In genomic region chr1:154182342-154183044, GRCh38 we compare ENCODE assay signal across 1 cellular context.
TF ChIP-seq lines count a peak whose summit lies in the region.

No MANE protein-coding gene starts in this region.

TF ChIP-seq in HEK293, 187 proteins besides CTCF, POLR2A, EP300 and RAD21 (continued from another document):
- TF ChIP-seq ZNF518A (tag by site-specific recombination; conservative IDR thresholded peaks at IDR 0.05; ENCODE audit: low read depth) (no peak), ZNF837 (tag by site-specific recombination; IDR thresholded peaks at IDR 0.05) (no peak), ZSCAN30 (tag by site-specific recombination; IDR thresholded peaks at IDR 0.05) (peak; percentile 32; the same call in 1 of the 2 replicates), ZSCAN5A (tag by site-specific recombination; IDR thresholded peaks at IDR 0.05) (peak; percentile 80; the same call in 1 of the 2 replicates), ZNF423 (tag by site-specific recombination; IDR thresholded peaks at IDR 0.05) (0 out of 2 replicates have a peak, but pooled peaks have one; percentile 3), KLF1 (tag by site-specific recombination; IDR thresholded peaks at IDR 0.05) (peak; percentile 49; the same call in 1 of the 2 replicates), YY2 (tag by site-specific recombination; IDR thresholded peaks at IDR 0.05) (0 out of 2 replicates have a peak, but pooled peaks have one; percentile 41), ZNF785 (tag by site-specific recombination; IDR thresholded peaks at IDR 0.05) (peak; percentile 70; the same call in 1 of the 2 replicates), IKZF3 (tag by site-specific recombination; IDR thresholded peaks at IDR 0.05) (peak; percentile 42; the same call in 1 of the 2 replicates), GLI4 (tag by site-specific recombination; IDR thresholded peaks at IDR 0.05) (peak; percentile 72; the same call in 1 of the 2 replicates), ZNF121 (tag by site-specific recombination; IDR thresholded peaks at IDR 0.05) (0 out of 2 replicates have a peak, but pooled peaks have one; percentile 22), KLF8 (tag by site-specific recombination; IDR thresholded peaks at IDR 0.05) (no peak), BCL11B (tag by site-specific recombination; IDR thresholded peaks at IDR 0.05; ENCODE audit: low read depth) (no peak), EGR2 (tag by site-specific recombination; IDR thresholded peaks at IDR 0.05; ENCODE audit: low read depth) (peak; percentile 39; the same call in 1 of the 2 replicates), ZNF362 (tag by site-specific recombination; IDR thresholded peaks at IDR 0.05) (0 out of 2 replicates have a peak, but pooled peaks have one; percentile 62), ZNF596 (tag by site-specific recombination; IDR thresholded peaks at IDR 0.05) (no peak), ZNF24 (tag by site-specific recombination; IDR thresholded peaks at IDR 0.05) (0 out of 2 replicates have a peak, but pooled peaks have one; percentile 34), ZNF223 (tag by site-specific recombination; IDR thresholded peaks at IDR 0.05) (no peak), ZNF341 (tag by site-specific recombination; IDR thresholded peaks at IDR 0.05; ENCODE audit: low read depth) (peak; percentile 78), ZNF335 (tag by site-specific recombination; conservative IDR thresholded peaks at IDR 0.05) (peak; percentile 72), SP3 (tag by site-specific recombination; IDR thresholded peaks at IDR 0.05) (peak; percentile 56), ZBTB20 (tag by site-specific recombination; IDR thresholded peaks at IDR 0.05) (peak; percentile 100), ZNF391 (tag by site-specific recombination; IDR thresholded peaks at IDR 0.05; ENCODE audit: borderline replicate concordance, low read depth) (peak; percentile 73; the same call in 1 of the 2 replicates), SP2 (tag by site-specific recombination; IDR thresholded peaks at IDR 0.05) (peak; percentile 89), ZNF610 (tag by site-specific recombination; IDR thresholded peaks at IDR 0.05; ENCODE audit: borderline replicate concordance) (no peak), ZNF239 (tag by site-specific recombination; IDR thresholded peaks at IDR 0.05) (peak; percentile 78; the same call in 1 of the 2 replicates), REPIN1 (tag by site-specific recombination; IDR thresholded peaks at IDR 0.05; ENCODE audit: low read depth) (0 out of 2 replicates have a peak, but pooled peaks have one; percentile 25)
- TF ChIP-seq, protein P1, sequence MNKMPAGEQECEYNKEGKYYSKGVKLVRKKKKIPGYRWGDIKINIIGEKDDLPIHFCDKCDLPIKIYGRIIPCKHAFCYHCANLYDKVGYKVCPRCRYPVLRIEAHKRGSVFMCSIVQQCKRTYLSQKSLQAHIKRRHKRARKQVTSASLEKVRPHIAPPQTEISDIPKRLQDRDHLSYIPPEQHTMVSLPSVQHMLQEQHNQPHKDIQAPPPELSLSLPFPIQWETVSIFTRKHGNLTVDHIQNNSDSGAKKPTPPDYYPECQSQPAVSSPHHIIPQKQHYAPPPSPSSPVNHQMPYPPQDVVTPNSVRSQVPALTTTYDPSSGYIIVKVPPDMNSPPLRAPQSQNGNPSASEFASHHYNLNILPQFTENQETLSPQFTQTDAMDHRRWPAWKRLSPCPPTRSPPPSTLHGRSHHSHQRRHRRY (tag by site-specific recombination; IDR thresholded peaks at IDR 0.05), result peak; percentile 21; the same call in 1 of the 2 replicates
- TF ChIP-seq, protein P2, sequence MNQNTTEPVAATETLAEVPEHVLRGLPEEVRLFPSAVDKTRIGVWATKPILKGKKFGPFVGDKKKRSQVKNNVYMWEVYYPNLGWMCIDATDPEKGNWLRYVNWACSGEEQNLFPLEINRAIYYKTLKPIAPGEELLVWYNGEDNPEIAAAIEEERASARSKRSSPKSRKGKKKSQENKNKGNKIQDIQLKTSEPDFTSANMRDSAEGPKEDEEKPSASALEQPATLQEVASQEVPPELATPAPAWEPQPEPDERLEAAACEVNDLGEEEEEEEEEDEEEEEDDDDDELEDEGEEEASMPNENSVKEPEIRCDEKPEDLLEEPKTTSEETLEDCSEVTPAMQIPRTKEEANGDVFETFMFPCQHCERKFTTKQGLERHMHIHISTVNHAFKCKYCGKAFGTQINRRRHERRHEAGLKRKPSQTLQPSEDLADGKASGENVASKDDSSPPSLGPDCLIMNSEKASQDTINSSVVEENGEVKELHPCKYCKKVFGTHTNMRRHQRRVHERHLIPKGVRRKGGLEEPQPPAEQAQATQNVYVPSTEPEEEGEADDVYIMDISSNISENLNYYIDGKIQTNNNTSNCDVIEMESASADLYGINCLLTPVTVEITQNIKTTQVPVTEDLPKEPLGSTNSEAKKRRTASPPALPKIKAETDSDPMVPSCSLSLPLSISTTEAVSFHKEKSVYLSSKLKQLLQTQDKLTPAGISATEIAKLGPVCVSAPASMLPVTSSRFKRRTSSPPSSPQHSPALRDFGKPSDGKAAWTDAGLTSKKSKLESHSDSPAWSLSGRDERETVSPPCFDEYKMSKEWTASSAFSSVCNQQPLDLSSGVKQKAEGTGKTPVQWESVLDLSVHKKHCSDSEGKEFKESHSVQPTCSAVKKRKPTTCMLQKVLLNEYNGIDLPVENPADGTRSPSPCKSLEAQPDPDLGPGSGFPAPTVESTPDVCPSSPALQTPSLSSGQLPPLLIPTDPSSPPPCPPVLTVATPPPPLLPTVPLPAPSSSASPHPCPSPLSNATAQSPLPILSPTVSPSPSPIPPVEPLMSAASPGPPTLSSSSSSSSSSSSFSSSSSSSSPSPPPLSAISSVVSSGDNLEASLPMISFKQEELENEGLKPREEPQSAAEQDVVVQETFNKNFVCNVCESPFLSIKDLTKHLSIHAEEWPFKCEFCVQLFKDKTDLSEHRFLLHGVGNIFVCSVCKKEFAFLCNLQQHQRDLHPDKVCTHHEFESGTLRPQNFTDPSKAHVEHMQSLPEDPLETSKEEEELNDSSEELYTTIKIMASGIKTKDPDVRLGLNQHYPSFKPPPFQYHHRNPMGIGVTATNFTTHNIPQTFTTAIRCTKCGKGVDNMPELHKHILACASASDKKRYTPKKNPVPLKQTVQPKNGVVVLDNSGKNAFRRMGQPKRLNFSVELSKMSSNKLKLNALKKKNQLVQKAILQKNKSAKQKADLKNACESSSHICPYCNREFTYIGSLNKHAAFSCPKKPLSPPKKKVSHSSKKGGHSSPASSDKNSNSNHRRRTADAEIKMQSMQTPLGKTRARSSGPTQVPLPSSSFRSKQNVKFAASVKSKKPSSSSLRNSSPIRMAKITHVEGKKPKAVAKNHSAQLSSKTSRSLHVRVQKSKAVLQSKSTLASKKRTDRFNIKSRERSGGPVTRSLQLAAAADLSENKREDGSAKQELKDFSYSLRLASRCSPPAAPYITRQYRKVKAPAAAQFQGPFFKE (tag by site-specific recombination; IDR thresholded peaks at IDR 0.05; ENCODE audit: borderline replicate concordance), result peak; percentile 34; the same call in 1 of the 2 replicates
- TF ChIP-seq, protein P3, sequence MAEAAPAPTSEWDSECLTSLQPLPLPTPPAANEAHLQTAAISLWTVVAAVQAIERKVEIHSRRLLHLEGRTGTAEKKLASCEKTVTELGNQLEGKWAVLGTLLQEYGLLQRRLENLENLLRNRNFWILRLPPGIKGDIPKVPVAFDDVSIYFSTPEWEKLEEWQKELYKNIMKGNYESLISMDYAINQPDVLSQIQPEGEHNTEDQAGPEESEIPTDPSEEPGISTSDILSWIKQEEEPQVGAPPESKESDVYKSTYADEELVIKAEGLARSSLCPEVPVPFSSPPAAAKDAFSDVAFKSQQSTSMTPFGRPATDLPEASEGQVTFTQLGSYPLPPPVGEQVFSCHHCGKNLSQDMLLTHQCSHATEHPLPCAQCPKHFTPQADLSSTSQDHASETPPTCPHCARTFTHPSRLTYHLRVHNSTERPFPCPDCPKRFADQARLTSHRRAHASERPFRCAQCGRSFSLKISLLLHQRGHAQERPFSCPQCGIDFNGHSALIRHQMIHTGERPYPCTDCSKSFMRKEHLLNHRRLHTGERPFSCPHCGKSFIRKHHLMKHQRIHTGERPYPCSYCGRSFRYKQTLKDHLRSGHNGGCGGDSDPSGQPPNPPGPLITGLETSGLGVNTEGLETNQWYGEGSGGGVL (tag by site-specific recombination; IDR thresholded peaks at IDR 0.05), result peak; percentile 97
